Comparison of ENCODE assay signal across 1 cellular context in the genomic region with DNA sequence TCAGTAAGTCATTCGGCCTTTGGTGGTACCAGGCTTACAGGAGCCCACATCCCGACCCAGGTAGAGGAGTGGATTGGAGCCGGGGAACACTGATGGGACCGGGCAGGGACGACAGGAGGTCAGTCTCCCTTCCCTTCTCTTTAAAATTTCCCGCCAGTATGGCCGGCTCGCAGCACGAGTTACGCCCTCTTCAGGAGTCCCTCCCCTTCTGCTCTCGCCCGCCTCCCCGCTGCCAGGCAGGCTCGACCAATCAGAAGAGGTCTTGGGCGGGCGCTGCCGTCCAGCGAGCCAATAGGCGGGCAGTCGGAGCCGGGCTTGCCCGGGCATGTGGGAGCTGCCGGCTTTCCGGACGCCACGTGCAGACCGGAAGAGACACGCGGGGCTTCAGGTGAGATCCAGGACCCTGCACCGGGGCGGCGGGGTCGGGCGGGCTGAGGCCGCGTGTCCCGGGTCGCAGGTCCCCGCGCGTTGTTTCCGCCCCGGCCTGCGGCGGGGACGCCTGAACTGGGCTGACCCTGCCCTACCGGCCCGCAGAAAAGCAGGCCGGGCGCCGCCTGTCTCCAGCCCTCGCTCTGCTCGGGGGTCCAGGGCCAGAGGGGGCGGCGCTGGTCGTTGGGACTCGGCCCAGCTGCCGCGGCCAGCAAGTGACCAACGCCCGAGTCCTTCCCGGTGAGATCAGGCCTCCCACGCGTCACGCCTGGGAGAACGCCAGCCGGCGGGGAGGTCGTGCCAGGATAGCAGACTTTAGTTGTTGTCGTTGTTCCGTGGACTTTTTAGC.
TF ChIP-seq lines count a peak whose summit lies in the region.

TSS of gene AEN (plus strand) at position 346 of the 778 bp plus-strand sequence. CDS start 4,870 bp downstream, outside the sequence.

TF ChIP-seq in WTC11, 78 proteins besides CTCF, POLR2A, EP300 and RAD21 (continued from another document):
- TF ChIP-seq ZNF532 (CRISPR knock-in tag; IDR thresholded peaks at IDR 0.05; ENCODE audit: borderline replicate concordance) (no peak), ETV6 (CRISPR knock-in tag; IDR thresholded peaks at IDR 0.05) (peak; percentile 93), E2F5 (CRISPR knock-in tag; IDR thresholded peaks at IDR 0.05) (peak; percentile 91; the same call in 1 of the 2 replicates), ZNF281 (CRISPR knock-in tag; IDR thresholded peaks at IDR 0.05) (no peak), ZBTB21 (CRISPR knock-in tag; IDR thresholded peaks at IDR 0.05; ENCODE audit: borderline replicate concordance) (no peak; the same call in 1 of the 2 replicates), ESRRA (CRISPR knock-in tag; IDR thresholded peaks at IDR 0.05; ENCODE audit: borderline replicate concordance) (peak; percentile 53; the same call in 1 of the 2 replicates), ZNF232 (CRISPR knock-in tag; IDR thresholded peaks at IDR 0.05) (peak; percentile 57; the same call in 1 of the 2 replicates), OVOL2 (CRISPR knock-in tag; IDR thresholded peaks at IDR 0.05; ENCODE audit: borderline replicate concordance) (no peak), MYBL2 (CRISPR knock-in tag; IDR thresholded peaks at IDR 0.05) (peak; percentile 94), FOXJ3 (CRISPR knock-in tag; IDR thresholded peaks at IDR 0.05; ENCODE audit: borderline replicate concordance) (no peak), SMAD4 (CRISPR knock-in tag; IDR thresholded peaks at IDR 0.05) (no peak), TEAD1 (CRISPR knock-in tag; IDR thresholded peaks at IDR 0.05) (peak; percentile 84; the same call in 1 of the 2 replicates), RELA (CRISPR knock-in tag; IDR thresholded peaks at IDR 0.05; ENCODE audit: borderline replicate concordance) (peak; percentile 80; the same call in 1 of the 2 replicates), ZNF423 (CRISPR knock-in tag; IDR thresholded peaks at IDR 0.05) (no peak), CREM (CRISPR knock-in tag; IDR thresholded peaks at IDR 0.05) (peak; percentile 61; the same call in 1 of the 2 replicates), HMGA2 (CRISPR knock-in tag; IDR thresholded peaks at IDR 0.05) (no peak), KAT7 (CRISPR knock-in tag; IDR thresholded peaks at IDR 0.05; ENCODE audit: borderline replicate concordance) (peak; percentile 96), AFF4 (CRISPR knock-in tag; IDR thresholded peaks at IDR 0.05; ENCODE audit: borderline replicate concordance) (0 out of 2 replicates have a peak, but pooled peaks have one; percentile 36), ZNF317 (CRISPR knock-in tag; IDR thresholded peaks at IDR 0.05; ENCODE audit: borderline replicate concordance, low read depth) (no peak), NFYB (CRISPR knock-in tag; conservative IDR thresholded peaks at IDR 0.05; ENCODE audit: low read depth) (peak; percentile 91)
- TF ChIP-seq, protein P1, sequence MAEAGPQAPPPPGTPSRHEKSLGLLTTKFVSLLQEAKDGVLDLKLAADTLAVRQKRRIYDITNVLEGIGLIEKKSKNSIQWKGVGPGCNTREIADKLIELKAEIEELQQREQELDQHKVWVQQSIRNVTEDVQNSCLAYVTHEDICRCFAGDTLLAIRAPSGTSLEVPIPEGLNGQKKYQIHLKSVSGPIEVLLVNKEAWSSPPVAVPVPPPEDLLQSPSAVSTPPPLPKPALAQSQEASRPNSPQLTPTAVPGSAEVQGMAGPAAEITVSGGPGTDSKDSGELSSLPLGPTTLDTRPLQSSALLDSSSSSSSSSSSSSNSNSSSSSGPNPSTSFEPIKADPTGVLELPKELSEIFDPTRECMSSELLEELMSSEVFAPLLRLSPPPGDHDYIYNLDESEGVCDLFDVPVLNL (CRISPR knock-in tag; IDR thresholded peaks at IDR 0.05; ENCODE audit: borderline replicate concordance, low read depth), result peak; percentile 68
- TF ChIP-seq, protein P2, sequence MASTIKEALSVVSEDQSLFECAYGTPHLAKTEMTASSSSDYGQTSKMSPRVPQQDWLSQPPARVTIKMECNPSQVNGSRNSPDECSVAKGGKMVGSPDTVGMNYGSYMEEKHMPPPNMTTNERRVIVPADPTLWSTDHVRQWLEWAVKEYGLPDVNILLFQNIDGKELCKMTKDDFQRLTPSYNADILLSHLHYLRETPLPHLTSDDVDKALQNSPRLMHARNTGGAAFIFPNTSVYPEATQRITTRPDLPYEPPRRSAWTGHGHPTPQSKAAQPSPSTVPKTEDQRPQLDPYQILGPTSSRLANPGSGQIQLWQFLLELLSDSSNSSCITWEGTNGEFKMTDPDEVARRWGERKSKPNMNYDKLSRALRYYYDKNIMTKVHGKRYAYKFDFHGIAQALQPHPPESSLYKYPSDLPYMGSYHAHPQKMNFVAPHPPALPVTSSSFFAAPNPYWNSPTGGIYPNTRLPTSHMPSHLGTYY (CRISPR knock-in tag; IDR thresholded peaks at IDR 0.05), result no peak
- TF ChIP-seq, protein P3, sequence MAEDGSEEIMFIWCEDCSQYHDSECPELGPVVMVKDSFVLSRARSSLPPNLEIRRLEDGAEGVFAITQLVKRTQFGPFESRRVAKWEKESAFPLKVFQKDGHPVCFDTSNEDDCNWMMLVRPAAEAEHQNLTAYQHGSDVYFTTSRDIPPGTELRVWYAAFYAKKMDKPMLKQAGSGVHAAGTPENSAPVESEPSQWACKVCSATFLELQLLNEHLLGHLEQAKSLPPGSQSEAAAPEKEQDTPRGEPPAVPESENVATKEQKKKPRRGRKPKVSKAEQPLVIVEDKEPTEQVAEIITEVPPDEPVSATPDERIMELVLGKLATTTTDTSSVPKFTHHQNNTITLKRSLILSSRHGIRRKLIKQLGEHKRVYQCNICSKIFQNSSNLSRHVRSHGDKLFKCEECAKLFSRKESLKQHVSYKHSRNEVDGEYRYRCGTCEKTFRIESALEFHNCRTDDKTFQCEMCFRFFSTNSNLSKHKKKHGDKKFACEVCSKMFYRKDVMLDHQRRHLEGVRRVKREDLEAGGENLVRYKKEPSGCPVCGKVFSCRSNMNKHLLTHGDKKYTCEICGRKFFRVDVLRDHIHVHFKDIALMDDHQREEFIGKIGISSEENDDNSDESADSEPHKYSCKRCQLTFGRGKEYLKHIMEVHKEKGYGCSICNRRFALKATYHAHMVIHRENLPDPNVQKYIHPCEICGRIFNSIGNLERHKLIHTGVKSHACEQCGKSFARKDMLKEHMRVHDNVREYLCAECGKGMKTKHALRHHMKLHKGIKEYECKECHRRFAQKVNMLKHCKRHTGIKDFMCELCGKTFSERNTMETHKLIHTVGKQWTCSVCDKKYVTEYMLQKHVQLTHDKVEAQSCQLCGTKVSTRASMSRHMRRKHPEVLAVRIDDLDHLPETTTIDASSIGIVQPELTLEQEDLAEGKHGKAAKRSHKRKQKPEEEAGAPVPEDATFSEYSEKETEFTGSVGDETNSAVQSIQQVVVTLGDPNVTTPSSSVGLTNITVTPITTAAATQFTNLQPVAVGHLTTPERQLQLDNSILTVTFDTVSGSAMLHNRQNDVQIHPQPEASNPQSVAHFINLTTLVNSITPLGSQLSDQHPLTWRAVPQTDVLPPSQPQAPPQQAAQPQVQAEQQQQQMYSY (CRISPR knock-in tag; IDR thresholded peaks at IDR 0.05), result no peak
- TF ChIP-seq, protein P4, sequence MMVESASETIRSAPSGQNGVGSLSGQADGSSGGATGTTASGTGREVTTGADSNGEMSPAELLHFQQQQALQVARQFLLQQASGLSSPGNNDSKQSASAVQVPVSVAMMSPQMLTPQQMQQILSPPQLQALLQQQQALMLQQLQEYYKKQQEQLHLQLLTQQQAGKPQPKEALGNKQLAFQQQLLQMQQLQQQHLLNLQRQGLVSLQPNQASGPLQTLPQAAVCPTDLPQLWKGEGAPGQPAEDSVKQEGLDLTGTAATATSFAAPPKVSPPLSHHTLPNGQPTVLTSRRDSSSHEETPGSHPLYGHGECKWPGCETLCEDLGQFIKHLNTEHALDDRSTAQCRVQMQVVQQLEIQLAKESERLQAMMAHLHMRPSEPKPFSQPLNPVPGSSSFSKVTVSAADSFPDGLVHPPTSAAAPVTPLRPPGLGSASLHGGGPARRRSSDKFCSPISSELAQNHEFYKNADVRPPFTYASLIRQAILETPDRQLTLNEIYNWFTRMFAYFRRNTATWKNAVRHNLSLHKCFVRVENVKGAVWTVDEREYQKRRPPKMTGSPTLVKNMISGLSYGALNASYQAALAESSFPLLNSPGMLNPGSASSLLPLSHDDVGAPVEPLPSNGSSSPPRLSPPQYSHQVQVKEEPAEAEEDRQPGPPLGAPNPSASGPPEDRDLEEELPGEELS (CRISPR knock-in tag; IDR thresholded peaks at IDR 0.05), result peak; percentile 70; the same call in 1 of the 2 replicates
TF ChIP-seq in WTC11: peak in this region for 30.
